1 cellular context compared by ENCODE assay signal in the genomic region with DNA sequence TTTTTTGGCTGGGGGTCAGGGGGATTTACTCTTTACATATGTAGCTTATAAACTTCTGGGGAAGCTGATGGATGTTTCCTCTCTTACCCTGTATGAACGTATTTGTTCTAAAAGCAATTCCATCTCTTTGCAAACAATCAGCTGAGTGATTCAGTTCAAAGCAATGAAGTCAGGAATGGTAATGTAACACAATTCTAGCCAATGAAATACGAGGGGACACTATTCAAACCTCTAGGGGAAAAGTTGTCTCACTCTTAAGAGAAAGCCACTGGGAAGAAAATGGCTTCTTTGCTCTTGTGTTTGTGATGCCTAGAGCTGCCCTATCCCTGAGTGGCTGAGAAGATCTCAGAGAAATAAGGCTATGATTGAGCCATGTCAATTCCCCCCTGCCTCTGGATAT.
TF ChIP-seq lines count a peak whose summit lies in the region.

No MANE protein-coding gene starts in this region.

TF ChIP-seq in HepG2, 621 proteins besides CTCF, POLR2A, EP300 and RAD21:
- TF ChIP-seq, protein P1, sequence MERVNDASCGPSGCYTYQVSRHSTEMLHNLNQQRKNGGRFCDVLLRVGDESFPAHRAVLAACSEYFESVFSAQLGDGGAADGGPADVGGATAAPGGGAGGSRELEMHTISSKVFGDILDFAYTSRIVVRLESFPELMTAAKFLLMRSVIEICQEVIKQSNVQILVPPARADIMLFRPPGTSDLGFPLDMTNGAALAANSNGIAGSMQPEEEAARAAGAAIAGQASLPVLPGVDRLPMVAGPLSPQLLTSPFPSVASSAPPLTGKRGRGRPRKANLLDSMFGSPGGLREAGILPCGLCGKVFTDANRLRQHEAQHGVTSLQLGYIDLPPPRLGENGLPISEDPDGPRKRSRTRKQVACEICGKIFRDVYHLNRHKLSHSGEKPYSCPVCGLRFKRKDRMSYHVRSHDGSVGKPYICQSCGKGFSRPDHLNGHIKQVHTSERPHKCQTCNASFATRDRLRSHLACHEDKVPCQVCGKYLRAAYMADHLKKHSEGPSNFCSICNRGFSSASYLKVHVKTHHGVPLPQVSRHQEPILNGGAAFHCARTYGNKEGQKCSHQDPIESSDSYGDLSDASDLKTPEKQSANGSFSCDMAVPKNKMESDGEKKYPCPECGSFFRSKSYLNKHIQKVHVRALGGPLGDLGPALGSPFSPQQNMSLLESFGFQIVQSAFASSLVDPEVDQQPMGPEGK (CRISPR knock-in tag; IDR thresholded peaks at IDR 0.05): no peak
- TF ChIP-seq, protein P2, sequence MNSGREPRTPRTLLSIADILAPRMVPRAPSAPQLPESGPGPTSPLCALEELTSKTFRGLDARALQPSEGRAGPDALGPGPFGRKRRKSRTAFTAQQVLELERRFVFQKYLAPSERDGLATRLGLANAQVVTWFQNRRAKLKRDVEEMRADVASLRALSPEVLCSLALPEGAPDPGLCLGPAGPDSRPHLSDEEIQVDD (CRISPR knock-in tag; IDR thresholded peaks at IDR 0.05; ENCODE audit: borderline replicate concordance): no peak
- TF ChIP-seq ZBTB42 (CRISPR knock-in tag; IDR thresholded peaks at IDR 0.05): no peak
- TF ChIP-seq TAF1 (CRISPR knock-in tag; IDR thresholded peaks at IDR 0.05): no peak
- TF ChIP-seq, protein P3, sequence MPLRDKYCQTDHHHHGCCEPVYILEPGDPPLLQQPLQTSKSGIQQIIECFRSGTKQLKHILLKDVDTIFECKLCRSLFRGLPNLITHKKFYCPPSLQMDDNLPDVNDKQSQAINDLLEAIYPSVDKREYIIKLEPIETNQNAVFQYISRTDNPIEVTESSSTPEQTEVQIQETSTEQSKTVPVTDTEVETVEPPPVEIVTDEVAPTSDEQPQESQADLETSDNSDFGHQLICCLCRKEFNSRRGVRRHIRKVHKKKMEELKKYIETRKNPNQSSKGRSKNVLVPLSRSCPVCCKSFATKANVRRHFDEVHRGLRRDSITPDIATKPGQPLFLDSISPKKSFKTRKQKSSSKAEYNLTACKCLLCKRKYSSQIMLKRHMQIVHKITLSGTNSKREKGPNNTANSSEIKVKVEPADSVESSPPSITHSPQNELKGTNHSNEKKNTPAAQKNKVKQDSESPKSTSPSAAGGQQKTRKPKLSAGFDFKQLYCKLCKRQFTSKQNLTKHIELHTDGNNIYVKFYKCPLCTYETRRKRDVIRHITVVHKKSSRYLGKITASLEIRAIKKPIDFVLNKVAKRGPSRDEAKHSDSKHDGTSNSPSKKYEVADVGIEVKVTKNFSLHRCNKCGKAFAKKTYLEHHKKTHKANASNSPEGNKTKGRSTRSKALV (CRISPR knock-in tag; IDR thresholded peaks at IDR 0.05): no peak
- TF ChIP-seq, protein P4, sequence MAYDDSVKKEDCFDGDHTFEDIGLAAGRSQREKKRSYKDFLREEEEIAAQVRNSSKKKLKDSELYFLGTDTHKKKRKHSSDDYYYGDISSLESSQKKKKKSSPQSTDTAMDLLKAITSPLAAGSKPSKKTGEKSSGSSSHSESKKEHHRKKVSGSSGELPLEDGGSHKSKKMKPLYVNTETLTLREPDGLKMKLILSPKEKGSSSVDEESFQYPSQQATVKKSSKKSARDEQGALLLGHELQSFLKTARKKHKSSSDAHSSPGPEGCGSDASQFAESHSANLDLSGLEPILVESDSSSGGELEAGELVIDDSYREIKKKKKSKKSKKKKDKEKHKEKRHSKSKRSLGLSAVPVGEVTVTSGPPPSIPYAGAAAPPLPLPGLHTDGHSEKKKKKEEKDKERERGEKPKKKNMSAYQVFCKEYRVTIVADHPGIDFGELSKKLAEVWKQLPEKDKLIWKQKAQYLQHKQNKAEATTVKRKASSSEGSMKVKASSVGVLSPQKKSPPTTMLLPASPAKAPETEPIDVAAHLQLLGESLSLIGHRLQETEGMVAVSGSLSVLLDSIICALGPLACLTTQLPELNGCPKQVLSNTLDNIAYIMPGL (CRISPR knock-in tag; IDR thresholded peaks at IDR 0.05; ENCODE audit: borderline replicate concordance in 1 of 2, low read depth in 1 of 2): no peak
- TF ChIP-seq NFIB (CRISPR knock-in tag; IDR thresholded peaks at IDR 0.05; ENCODE audit: borderline replicate concordance): no peak
- no peak for TF ChIP-seq ADNP (CRISPR knock-in tag; IDR thresholded peaks at IDR 0.05)
